In the genomic region with DNA sequence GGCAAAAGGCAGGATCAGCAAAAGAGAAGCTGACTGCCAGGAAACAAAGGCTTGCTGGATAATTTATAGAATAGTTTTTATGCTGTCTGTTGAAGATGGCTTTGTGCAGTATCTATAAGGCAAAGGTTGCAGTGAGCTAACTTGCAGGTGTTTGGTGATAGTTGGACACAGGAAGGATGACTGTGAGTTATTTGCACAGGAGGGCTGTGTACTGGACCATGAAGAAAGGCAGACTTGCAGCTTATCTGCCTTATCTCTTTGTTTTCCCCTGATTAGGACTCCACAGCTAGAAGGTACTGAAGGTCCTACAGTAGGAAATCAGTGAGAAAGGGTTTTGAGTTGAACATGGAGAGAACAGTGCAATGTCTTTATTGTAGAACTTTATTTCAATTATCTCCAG, we compare ENCODE assay signal across 9 cellular contexts. TPM values are rescaled to one million over a fixed set of nuclear protein-coding genes. Genes with fewer than 3 reads are reported as not detected.
DNase-seq lines count a peak whose midpoint lies in the region; ATAC-seq, FAIRE-seq and TF ChIP-seq lines count a peak whose summit lies in the region.
"Had no signal": no experiment of that assay in that cellular context is flagged by ENCODE, and none has a peak within 500 bp of the region (broad histone marks: within the 10 kb centered on the region; RNA-seq: fewer than 3 reads in every experiment).

No MANE protein-coding gene starts in this region.

- POLR2A ChIA-PET in A549 (lab: Yijun Ruan, JAX), result no interaction called here

- H3K9ac ChIP-seq in mammary epithelial cell (ENCODE audit: insufficient read depth, low read length), result no peak overlapping the region

- no peaks in the 10 kb centered on the region for H3K9me3 ChIP-seq in A549
- no peaks in the 10 kb centered on the region for H3K9me3 ChIP-seq in esophagus muscularis mucosa
- no peaks in the 10 kb centered on the region for H3K9me3 ChIP-seq in mammary epithelial cell (replicated peaks; ENCODE audit: insufficient read depth, low read length)

- no peak for DNase-seq in A549 (ENCODE audit: low read depth in 1 of 2, low spot score in 1 of 2)
- no peak for DNase-seq in GM12891 (ENCODE audit: insufficient read length, low spot score)
- peak; percentile 48 for DNase-seq in NCI-H510A (lab: John Stamatoyannopoulos, UW)
- no peak for DNase-seq in esophagus muscularis mucosa (ENCODE audit: extremely low spot score)
- no peak for DNase-seq in mammary epithelial cell
- no peak for DNase-seq in 8988T
- no peak for DNase-seq in central memory CD4-positive, alpha-beta T cell
- no peak for DNase-seq in cerebellar nuclear complex (lab: John Stamatoyannopoulos, UW)
- DNase-seq: NCI-H524 treated with DMSO at 0.1 percent for 48 hours had no signal

- H3K4me1 ChIP-seq in A549 (no peaks in the 10 kb centered on the region), esophagus muscularis mucosa (peaks cover 6 to 12% (median 12%) of the 10 kb centered on the region in 4 donors), mammary epithelial cell (ENCODE audit: insufficient read depth, low read length) (peaks cover 5% of the 10 kb centered on the region)

- ATAC-seq in A549, result no peak

- H4K20me1 ChIP-seq in mammary epithelial cell (ENCODE audit: insufficient read depth, low read length), result no peaks in the 10 kb centered on the region

- no peak for TF ChIP-seq RAD21 in A549 (conservative IDR thresholded peaks at IDR 0.05 in 1 of 2, IDR thresholded peaks at IDR 0.05 in 1 of 2)

- dilution Hi-C loops in mammary epithelial cell (cut with HindIII; ENCODE audit: low sequenced_read_pairs), result no loop called here

- peaks cover 0 to 37% (median 11%) of the 10 kb centered on the region in 4 donors for H3K27me3 ChIP-seq in esophagus muscularis mucosa
- peaks cover 12% of the 10 kb centered on the region for H3K27me3 ChIP-seq in mammary epithelial cell (ENCODE audit: insufficient read depth, low read length)

- FAIRE-seq in A549 (lab: Jason Lieb, UNC) (no peak), GM12891 (lab: Jason Lieb, UNC) (peak; percentile 79)

- no peak for TF ChIP-seq CTCF in A549 (IDR thresholded peaks at IDR 0.05)
- TF ChIP-seq CTCF in esophagus muscularis mucosa (IDR thresholded peaks at IDR 0.05), result no peak
- TF ChIP-seq CTCF in mammary epithelial cell (conservative IDR thresholded peaks at IDR 0.05 in 1 of 2, IDR thresholded peaks at IDR 0.05 in 1 of 2; ENCODE audit: extremely low read depth in 1 of 2, insufficient read depth in 1 of 2, low read depth in 1 of 2, low read length in 2 of 2), result no peak

- no peak overlapping the region for H2AFZ ChIP-seq in mammary epithelial cell (ENCODE audit: low read depth, low read length)

- no peaks in the 10 kb centered on the region for H3K79me2 ChIP-seq in mammary epithelial cell (ENCODE audit: insufficient read depth, low read length)

- TF ChIP-seq POLR2A in A549 (IDR thresholded peaks at IDR 0.05; ENCODE audit: low read length), result no peak
- TF ChIP-seq POLR2A in GM12891 (IDR thresholded peaks at IDR 0.05; ENCODE audit: low read depth, low read length), result no peak
- TF ChIP-seq POLR2A in esophagus muscularis mucosa (IDR thresholded peaks at IDR 0.05; ENCODE audit: low read depth), result no peak

- intact Hi-C loops in esophagus muscularis mucosa (cut with DNase I) (no loop called here), mammary epithelial cell (cut with micrococcal nuclease) (no loop called here)

- H3K27ac ChIP-seq in A549 (no peak overlapping the region), esophagus muscularis mucosa (replicated peaks in 1 of 4) (no peak overlapping the region), mammary epithelial cell (ENCODE audit: insufficient read depth, low read depth, low read length) (no peak overlapping the region)

- H3K4me2 ChIP-seq in A549 (peak overlapping the region; percentile 64), mammary epithelial cell (ENCODE audit: insufficient read depth, low read depth, low read length) (no peak overlapping the region)

- CTCF ChIA-PET in A549 (lab: Yijun Ruan, JAX) (interaction anchor here (1.2 kb wide), 1 partner anchor 161 kb away, joined by 4 read pairs; no protein-coding TSS in a partner anchor), mammary epithelial cell (lab: Charles Lee; ENCODE audit: low non-redundant PET) (no interaction called here)

- in situ Hi-C loops in mammary epithelial cell (cut with MboI; ENCODE audit: low sequenced_read_pairs in 2 of 2), result no loop called here

- no TSS peak for BruUV-seq in mammary epithelial cell (replicated peaks; lab: Mats Ljungman, UMichigan)

- TF ChIP-seq EP300 in A549 (IDR thresholded peaks at IDR 0.05) (no peak), esophagus muscularis mucosa (IDR thresholded peaks at IDR 0.05) (no peak)

- H3K36me3 ChIP-seq in esophagus muscularis mucosa (no peaks in the 10 kb centered on the region), mammary epithelial cell (ENCODE audit: insufficient read depth, low read length) (no peaks in the 10 kb centered on the region)

- H3K4me3 ChIP-seq in A549 (no peak overlapping the region), esophagus muscularis mucosa (peak overlapping the region in 3 of 4 donors; percentile 41 to 46 (median 41)), mammary epithelial cell (replicated peaks in 1 of 3; ENCODE audit: insufficient read depth in 1 of 3, low read depth in 2 of 3, low read length in 3 of 3) (no peak overlapping the region)

TF ChIP-seq in A549, 52 proteins besides CTCF, POLR2A, EP300 and RAD21:
- TF ChIP-seq, protein P1, sequence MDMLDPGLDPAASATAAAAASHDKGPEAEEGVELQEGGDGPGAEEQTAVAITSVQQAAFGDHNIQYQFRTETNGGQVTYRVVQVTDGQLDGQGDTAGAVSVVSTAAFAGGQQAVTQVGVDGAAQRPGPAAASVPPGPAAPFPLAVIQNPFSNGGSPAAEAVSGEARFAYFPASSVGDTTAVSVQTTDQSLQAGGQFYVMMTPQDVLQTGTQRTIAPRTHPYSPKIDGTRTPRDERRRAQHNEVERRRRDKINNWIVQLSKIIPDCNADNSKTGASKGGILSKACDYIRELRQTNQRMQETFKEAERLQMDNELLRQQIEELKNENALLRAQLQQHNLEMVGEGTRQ (IDR thresholded peaks at IDR 0.05), result no peak
- TF ChIP-seq HDAC2 (IDR thresholded peaks at IDR 0.05) (no peak), HEYL (CRISPR knock-in tag; IDR thresholded peaks at IDR 0.05) (no peak)

TF ChIP-seq in GM12891, 5 proteins besides CTCF, POLR2A, EP300 and RAD21:
- TF ChIP-seq PAX5 (IDR thresholded peaks at IDR 0.05; ENCODE audit: insufficient read depth, low read length, severe bottlenecking) (peak; percentile 62), POLR2AphosphoS5 (IDR thresholded peaks at IDR 0.05; ENCODE audit: low read depth, low read length) (no peak), POU2F2 (IDR thresholded peaks at IDR 0.05; ENCODE audit: low read depth, low read length) (no peak)
TF ChIP-seq in GM12891: peak in this region for 1.

RNA-seq across cellular contexts. Expression of a gene that starts 2.1 kb away (rescaled TPM):
- polyA plus RNA-seq in A549 (2011; rRNA removed) (not detected in 2 replicates), A549 (2017; fragmentation: RNase III; extraction: RNeasy Plus Mini Kit Qiagen cat#74134 plus additional on column Dnase treatment) (not detected in 3 replicates), mammary epithelial cell (not detected)
- 0.01 TPM in 1 of 2 replicates, not detected in the other for polyA plus RNA-seq in A549 (2012; cell fraction: cytosol; rRNA removed)
- 0.02 TPM in 1 of 2 replicates, not detected in the other for polyA plus RNA-seq in A549 (2012; cell fraction: nucleus; rRNA removed)
- not detected in 2 replicates for polyA minus RNA-seq in A549 (2011; rRNA and poly(A)+ RNA removed)
- polyA plus RNA-seq in GM12891 (2012; ENCODE audit: low read depth, missing spikeins), result 0.14 TPM
- total RNA-seq in esophagus muscularis mucosa (not detected), mammary epithelial cell (not detected)
- not detected for polyA minus RNA-seq in mammary epithelial cell

RNA-seq across cellular contexts. Expression of a gene that starts 36.0 kb away (rescaled TPM):
- polyA plus RNA-seq in A549 (2011; rRNA removed) (59.0 and 62.9 TPM in 2 replicates), A549 (2017; fragmentation: RNase III; extraction: RNeasy Plus Mini Kit Qiagen cat#74134 plus additional on column Dnase treatment) (52.8 to 55.0 TPM (median 53.0 TPM) in 3 replicates), mammary epithelial cell (50.2 TPM)
- 28.7 and 30.1 TPM in 2 replicates for polyA plus RNA-seq in A549 (2012; cell fraction: cytosol; rRNA removed)
- 10.3 and 11.7 TPM in 2 replicates for polyA plus RNA-seq in A549 (2012; cell fraction: nucleus; rRNA removed)
- 15.7 and 16.9 TPM in 2 replicates for polyA minus RNA-seq in A549 (2011; rRNA and poly(A)+ RNA removed)
- polyA plus RNA-seq in GM12891 (2012; ENCODE audit: low read depth, missing spikeins), result 46.8 TPM
- total RNA-seq in esophagus muscularis mucosa (100 to 1,000 TPM in 1 of 4 donors, 10 to 100 TPM in 3; 80.2 to 117 (median 86.5) TPM), mammary epithelial cell (10 to 100 TPM; 74.6 to 81.5 TPM)
- 38.5 TPM for polyA minus RNA-seq in mammary epithelial cell

RNA-seq across cellular contexts. Expression of a gene that starts 44.4 kb away (rescaled TPM):
- polyA plus RNA-seq in A549 (2011; rRNA removed), result 20.7 and 21.8 TPM in 2 replicates
- polyA plus RNA-seq in A549 (2012; cell fraction: cytosol; rRNA removed), result 13.4 and 14.2 TPM in 2 replicates
- 23.8 and 26.1 TPM in 2 replicates for polyA plus RNA-seq in A549 (2012; cell fraction: nucleus; rRNA removed)
- 19.2 to 20.3 TPM (median 19.3 TPM) in 3 replicates for polyA plus RNA-seq in A549 (2017; fragmentation: RNase III; extraction: RNeasy Plus Mini Kit Qiagen cat#74134 plus additional on column Dnase treatment)
- 15.0 and 16.7 TPM in 2 replicates for polyA minus RNA-seq in A549 (2011; rRNA and poly(A)+ RNA removed)
- 13.8 TPM for polyA plus RNA-seq in GM12891 (2012; ENCODE audit: low read depth, missing spikeins)
- total RNA-seq in esophagus muscularis mucosa, result 10 to 100 TPM; 17.9 to 22.9 (median 21.4) TPM
- total RNA-seq in mammary epithelial cell, result 10 to 100 TPM in 1 of 2 donors, 1 to 10 TPM in 1; 7.8 to 19.2 TPM
- polyA plus RNA-seq in mammary epithelial cell, result 9.0 TPM
- polyA minus RNA-seq in mammary epithelial cell, result 2.3 TPM

Comparison
In these comparisons a context has a peak if more than half of its experiments do, and no peak if none do; other contexts are left out.
1. H3K4me3 ChIP-seq: peak in esophagus muscularis mucosa (3 of 4); none in A549 (single experiment) and mammary epithelial cell (0 of 3).